ENCODE assay signal across 18 cellular contexts in genomic region chr2:25418944-25419677, GRCh38.
DNase-seq lines count a peak whose midpoint lies in the region; ATAC-seq, FAIRE-seq and TF ChIP-seq lines count a peak whose summit lies in the region.
"Had no signal": no experiment of that assay in that cellular context is flagged by ENCODE, and none has a peak within 500 bp of the region (broad histone marks: within the 10 kb centered on the region; RNA-seq: fewer than 3 reads in every experiment).

No MANE protein-coding gene starts in this region.

- TF ChIP-seq CTCF in fibroblast of pulmonary artery (IDR thresholded peaks at IDR 0.05; ENCODE audit: low read length, missing control alignments): no peak
- no peak for TF ChIP-seq CTCF in testis (IDR thresholded peaks at IDR 0.05)
- TF ChIP-seq CTCF in kidney (IDR thresholded peaks at IDR 0.05; ENCODE audit: borderline replicate concordance, extremely low read depth, insufficient read depth): no peak

- no peaks in the 10 kb centered on the region for H3K36me3 ChIP-seq in testis (ENCODE audit: low read depth, missing control alignments)
- H3K36me3 ChIP-seq in kidney (ENCODE audit: control insufficient read depth in 1 of 2, insufficient read depth in 2 of 2, low read length in 2 of 2): no peaks in the 10 kb centered on the region
- H3K36me3 ChIP-seq: right atrium auricular region had no signal

- H3K27ac ChIP-seq in testis: no peak overlapping the region
- H3K27ac ChIP-seq in kidney (ENCODE audit: low read depth in 2 of 2, low read length in 2 of 2): no peak overlapping the region
- H3K27ac ChIP-seq: right atrium auricular region had no signal

- intact Hi-C loops in testis (cut with DNase I; ENCODE audit: low total_unique reads) (no loop called here), kidney (cut with DNase I) (no loop called here)

- no peaks in the 10 kb centered on the region for H3K9me3 ChIP-seq in testis
- no peaks in the 10 kb centered on the region for H3K9me3 ChIP-seq in kidney (ENCODE audit: control insufficient read depth in 1 of 2, low read length in 2 of 2)
- H3K9me3 ChIP-seq: right atrium auricular region, stomach had no signal

- H3K4me1 ChIP-seq in testis: no peaks in the 10 kb centered on the region
- no peaks in the 10 kb centered on the region for H3K4me1 ChIP-seq in kidney (ENCODE audit: control insufficient read depth in 1 of 2, insufficient read depth in 1 of 2, low read depth in 1 of 2, low read length in 2 of 2)
- H3K4me1 ChIP-seq: right atrium auricular region had no signal

- DNase-seq in DMS 273 (lab: John Stamatoyannopoulos, UW; ENCODE audit: unreplicated experiment) (peak; percentile 90), NCI-H2171 (lab: John Stamatoyannopoulos, UW) (peak; percentile 77), fibroblast of pulmonary artery (ENCODE audit: low read depth) (peak; percentile 14), left lobe of liver (ENCODE audit: low spot score) (no peak), testis (no peak), kidney (no peak), SKM-1 treated with dmso at 0.1 percent for 144 hours (lab: John Stamatoyannopoulos, UW; ENCODE audit: unreplicated experiment) (no peak)
- DNase-seq: AML-193; EL; head of caudate nucleus; left cardiac atrium; PC-3; stimulated activated CD4-positive, alpha-beta T cell treated with anti-CD3 and anti-CD28 coated beads, Interleukin-4, amount 100 ng/mL, for 4 hours; stomach; T-helper 17 cell had no signal

- no peak for FAIRE-seq in kidney (lab: Jason Lieb, UNC)
- FAIRE-seq: bronchial epithelial cell had no signal

- no peaks in the 10 kb centered on the region for H3K27me3 ChIP-seq in testis
- H3K27me3 ChIP-seq: right atrium auricular region, stomach had no signal

- H3K9ac ChIP-seq in kidney (ENCODE audit: low read length in 2 of 2): no peak overlapping the region

- H3K4me3 ChIP-seq in fibroblast of pulmonary artery (replicated peaks; ENCODE audit: low read depth, low read length) (no peak overlapping the region), testis (no peak overlapping the region), kidney (ENCODE audit: low read length in 2 of 2) (no peak overlapping the region)
- H3K4me3 ChIP-seq: right atrium auricular region, stomach had no signal

- WGBS in testis, 2 donors: 79% methylated on average over 13 of the region's 13 CpGs

- peak; percentile 45 for ATAC-seq in GM18868 (IDR thresholded peaks at IDR 0.05; ENCODE audit: unreplicated experiment)
- no peak for ATAC-seq in left lobe of liver
- ATAC-seq: left cardiac atrium, PC-3 had no signal

- TF ChIP-seq POLR2A in testis (IDR thresholded peaks at IDR 0.05): no peak

Comparison
In these comparisons a context has a peak if more than half of its experiments do, and no peak if none do; other contexts are left out.
1. DNase-seq: peak in DMS 273 (single experiment), NCI-H2171 (single experiment) and fibroblast of pulmonary artery (single experiment); none in left lobe of liver (single experiment), testis (single experiment), kidney (single experiment) and SKM-1 treated with dmso at 0.1 percent for 144 hours (single experiment).